ENCODE assay signal across 8 cellular contexts in the genomic region with DNA sequence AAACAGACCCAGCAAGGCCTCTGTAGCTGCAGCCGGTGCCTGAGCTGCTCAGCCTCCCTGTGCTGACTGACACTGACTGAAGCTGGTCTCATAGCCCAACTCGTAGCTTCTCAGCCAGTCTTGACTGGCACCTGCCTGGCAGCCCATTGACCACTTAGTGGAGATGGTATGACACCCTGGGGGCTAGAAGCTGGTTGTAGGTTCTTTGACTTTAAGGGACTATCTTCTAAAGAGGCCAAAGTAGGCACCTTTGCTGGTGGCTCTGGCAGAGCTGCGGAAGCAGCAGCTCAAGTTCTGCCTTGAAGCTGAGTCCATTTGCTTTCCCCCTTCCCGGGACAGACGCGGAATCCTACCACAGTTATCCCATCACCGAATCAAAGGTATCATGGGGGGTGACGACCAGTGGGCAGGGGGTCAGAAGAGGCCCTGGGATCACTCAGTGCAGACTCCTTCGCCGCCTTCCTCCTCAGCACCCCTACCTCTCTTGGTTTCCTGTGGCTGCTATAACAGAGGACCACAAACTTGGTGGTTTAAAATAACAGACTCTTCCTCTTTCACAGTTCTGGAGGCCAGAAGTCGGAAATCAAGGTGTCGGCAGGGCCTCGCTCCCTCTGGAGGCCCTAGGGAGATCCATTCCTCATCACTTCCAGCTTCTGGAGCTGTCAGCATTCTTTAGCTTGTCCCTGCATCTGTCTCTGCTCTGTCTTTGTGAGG. TPM values are rescaled to one million over a fixed set of nuclear protein-coding genes. Genes with fewer than 3 reads are reported as not detected.
DNase-seq lines count a peak whose midpoint lies in the region; ATAC-seq and TF ChIP-seq lines count a peak whose summit lies in the region.
"Had no signal": no experiment of that assay in that cellular context is flagged by ENCODE, and none has a peak within 500 bp of the region (broad histone marks: within the 10 kb centered on the region; RNA-seq: fewer than 3 reads in every experiment).

No MANE protein-coding gene starts in this region.

- no peaks in the 10 kb centered on the region for H3K9me3 Mint-ChIP-seq in stimulated activated memory B cell treated with anti-CD40 and anti-IgM and Interleukin-4, amounts not matched to agents 10 μg/mL and 1 μg/mL and 100 μg/mL, for 72 hours

- H4K20me1 ChIP-seq in hepatocyte (ENCODE audit: insufficient read depth, poor library complexity, severe bottlenecking): no peaks in the 10 kb centered on the region

- H3K27ac Mint-ChIP-seq in stimulated activated memory B cell treated with anti-CD40 and anti-IgM and Interleukin-4, amounts not matched to agents 10 μg/mL and 1 μg/mL and 100 μg/mL, for 72 hours: peak overlapping the region; percentile 9

- H3K27me3 ChIP-seq in RWPE2 (ENCODE audit: insufficient read depth, poor library complexity, severe bottlenecking): no peaks in the 10 kb centered on the region
- H3K27me3 ChIP-seq in hepatocyte: no peaks in the 10 kb centered on the region

- H3K4me3 ChIP-seq in RWPE2 (ENCODE audit: severe bottlenecking): no peak overlapping the region
- H3K4me3 ChIP-seq in hepatocyte: no peak overlapping the region

- 85% methylated on average over 13 of the region's 13 CpGs for WGBS in hepatocyte (ENCODE audit: low lambda C conversion rate, missing lambda C conversion rate)

- no peak overlapping the region for H3K4me3 Mint-ChIP-seq in stimulated activated memory B cell treated with anti-CD40 and anti-IgM and Interleukin-4, amounts not matched to agents 10 μg/mL and 1 μg/mL and 100 μg/mL, for 72 hours

- peak; percentile 13 for ATAC-seq in RWPE2 (ENCODE audit: low read depth)
- no peak for ATAC-seq in stimulated activated memory B cell treated with anti-CD40 and anti-IgM and Interleukin-4, amounts not matched to agents 10 μg/mL and 1 μg/mL and 100 μg/mL, for 72 hours
- no peak for ATAC-seq in left lobe of liver
- no peak for ATAC-seq in HG03280 (IDR thresholded peaks at IDR 0.05; ENCODE audit: unreplicated experiment)

- H3K27ac ChIP-seq in RWPE2 (ENCODE audit: poor library complexity, severe bottlenecking) (peak overlapping the region; percentile 95), hepatocyte (peak overlapping the region; percentile 68)

- H3K4me1 ChIP-seq in RWPE2 (ENCODE audit: insufficient read depth, poor library complexity, severe bottlenecking): peaks cover 29% of the 10 kb centered on the region
- H3K4me1 ChIP-seq in hepatocyte (ENCODE audit: insufficient read depth): peaks cover 45% of the 10 kb centered on the region

- H3K9me3 ChIP-seq in RWPE2 (ENCODE audit: severe bottlenecking) (no peaks in the 10 kb centered on the region), hepatocyte (ENCODE audit: low read depth) (no peaks in the 10 kb centered on the region)

- no peak for TF ChIP-seq CTCF in RWPE2 (IDR thresholded peaks at IDR 0.05; ENCODE audit: poor library complexity, severe bottlenecking)
- TF ChIP-seq CTCF in hepatocyte (IDR thresholded peaks at IDR 0.05; ENCODE audit: poor library complexity): no peak

- H3K9me2 ChIP-seq in hepatocyte (replicated peaks; ENCODE audit: insufficient read depth): no peaks in the 10 kb centered on the region

- H3K27me3 Mint-ChIP-seq in stimulated activated memory B cell treated with anti-CD40 and anti-IgM and Interleukin-4, amounts not matched to agents 10 μg/mL and 1 μg/mL and 100 μg/mL, for 72 hours: no peaks in the 10 kb centered on the region

- peaks cover 9% of the 10 kb centered on the region for H3K4me1 Mint-ChIP-seq in stimulated activated memory B cell treated with anti-CD40 and anti-IgM and Interleukin-4, amounts not matched to agents 10 μg/mL and 1 μg/mL and 100 μg/mL, for 72 hours

- no peak overlapping the region for H2AFZ ChIP-seq in hepatocyte

- peak; percentile 84 for DNase-seq in KBM-7
- DNase-seq in RWPE2 (ENCODE audit: low spot score): no peak
- no peak for DNase-seq in hepatocyte (ENCODE audit: low spot score)
- no peak for DNase-seq in stimulated activated CD4-positive, alpha-beta T cell treated with anti-CD3 and anti-CD28 coated beads, Interleukin-4, amount 100 ng/mL, for 4 hours
- no peak for DNase-seq in left lobe of liver (ENCODE audit: low spot score)
- DNase-seq: activated gamma-delta T cell treated with Interleukin-2 at 50 U/mL for 16 hours had no signal

- no peaks in the 10 kb centered on the region for H3K36me3 Mint-ChIP-seq in stimulated activated memory B cell treated with anti-CD40 and anti-IgM and Interleukin-4, amounts not matched to agents 10 μg/mL and 1 μg/mL and 100 μg/mL, for 72 hours

- H3K79me2 ChIP-seq in hepatocyte: no peaks in the 10 kb centered on the region

- in situ Hi-C loops in KBM-7 (cut with MboI; ENCODE audit: low pct_unique_long_range_greater_than_20kb, low sequenced_read_pairs): no loop called here

- H3K36me3 ChIP-seq in RWPE2 (ENCODE audit: low read depth): no peaks in the 10 kb centered on the region
- H3K36me3 ChIP-seq in hepatocyte (replicated peaks; ENCODE audit: insufficient read depth, low read depth): no peaks in the 10 kb centered on the region

- no peak overlapping the region for H3K4me2 ChIP-seq in hepatocyte

RNA-seq across cellular contexts. Expression of a gene that starts 13.8 kb away (rescaled TPM):
- 148 and 164 TPM in 2 replicates for total RNA-seq in hepatocyte
- 84.0 and 91.1 TPM in 2 replicates for polyA plus RNA-seq in hepatocyte
- total RNA-seq in left lobe of liver: 9.3 TPM

Comparison
In these comparisons a context has a peak if more than half of its experiments do, and no peak if none do; other contexts are left out.
1. RNA of a gene that starts 13.8 kb away (total RNA-seq): 148 to 164 TPM in hepatocyte; 9.3 TPM in left lobe of liver (single experiment); every median in the first group is over 10 times any median in the second.